ENCODE assay signal across 14 cellular contexts in the genomic region with DNA sequence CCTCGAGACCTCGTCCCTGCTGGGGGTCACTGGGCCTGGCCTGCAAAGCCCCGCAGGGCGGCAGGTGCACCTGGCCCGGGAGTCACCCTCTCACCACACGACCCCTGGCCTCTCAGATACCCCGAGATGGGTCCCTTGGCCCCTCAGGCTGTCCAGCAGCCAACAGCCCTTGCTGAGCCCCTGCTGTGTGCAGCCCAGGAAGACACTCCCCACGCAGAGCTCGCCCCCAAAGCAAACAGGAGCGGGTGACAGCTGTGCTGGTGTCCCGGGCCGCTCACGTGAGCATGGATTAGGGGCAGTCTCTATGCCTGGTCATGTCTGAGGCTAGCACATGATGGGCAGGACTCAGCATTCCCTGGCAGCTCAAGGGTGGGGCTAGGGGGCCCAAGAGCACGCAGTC.
"Had no signal": no experiment of that assay in that cellular context is flagged by ENCODE, and none has a peak within 500 bp of the region (broad histone marks: within the 10 kb centered on the region; RNA-seq: fewer than 3 reads in every experiment).

No MANE protein-coding gene starts in this region.

- H3K27me3 Mint-ChIP-seq: naive thymus-derived CD4-positive, alpha-beta T cell had no signal

- H3K4me3 Mint-ChIP-seq: naive thymus-derived CD4-positive, alpha-beta T cell; nephron progenitor cell had no signal

- H3K36me3 Mint-ChIP-seq: naive thymus-derived CD4-positive, alpha-beta T cell had no signal

- H3K27me3 ChIP-seq: right atrium auricular region had no signal

- ATAC-seq: heart left ventricle; left colon; naive thymus-derived CD4-positive, alpha-beta T cell had no signal

- H3K27ac ChIP-seq: coronary artery, heart left ventricle, right atrium auricular region had no signal

- H3K9me3 ChIP-seq: heart left ventricle, right atrium auricular region had no signal

- H3K27ac Mint-ChIP-seq: naive thymus-derived CD4-positive, alpha-beta T cell; nephron progenitor cell had no signal

- DNase-seq: effector CD4-positive, alpha-beta T cell; foreskin melanocyte; heart left ventricle; hippocampal formation; left colon; naive thymus-derived CD4-positive, alpha-beta T cell; nephron progenitor cell; posterior cingulate gyrus; small intestine; stimulated activated CD4-positive, alpha-beta T cell treated with anti-CD3 and anti-CD28 coated beads, Interleukin-12 subunit alpha, Interleukin-12 subunit beta, amount 100 ng/mL, for 4 hours; stimulated activated naive CD4-positive, alpha-beta T cell treated with Interleukin-2 at 50 U/mL for 16 hours; trophoblast cell had no signal

- H3K4me3 ChIP-seq: coronary artery, heart left ventricle, right atrium auricular region had no signal

- H3K9me3 Mint-ChIP-seq: nephron progenitor cell had no signal

- H3K36me3 ChIP-seq: heart left ventricle, right atrium auricular region had no signal
